10 cellular contexts compared by ENCODE assay signal in genomic region chr10:109895095-109895818, GRCh38. TPM values are rescaled to one million over a fixed set of nuclear protein-coding genes. Genes with fewer than 3 reads are reported as not detected.
A peak's percentile ranks its signal among the peaks of the same experiment; 100 is the strongest.
DNase-seq lines count a peak whose midpoint lies in the region; ATAC-seq, FAIRE-seq and TF ChIP-seq lines count a peak whose summit lies in the region.
"Had no signal": no experiment of that assay in that cellular context is flagged by ENCODE, and none has a peak within 500 bp of the region (broad histone marks: within the 10 kb centered on the region; RNA-seq: fewer than 3 reads in every experiment).

No MANE protein-coding gene starts in this region.

- no peak overlapping the region for H3K4me3 Mint-ChIP-seq in activated T-helper 17 cell treated with anti-CD3 and anti-CD28 coated beads, Interleukin-2, amount 50 U/mL, for 72 hours

- H3K27me3 Mint-ChIP-seq in activated T-helper 17 cell treated with anti-CD3 and anti-CD28 coated beads, Interleukin-2, amount 50 U/mL, for 72 hours: no peaks in the 10 kb centered on the region

- CTCF ChIA-PET in mammary epithelial cell (lab: Charles Lee; ENCODE audit: low non-redundant PET): no interaction called here

- H3K27me3 ChIP-seq in mammary epithelial cell (ENCODE audit: insufficient read depth, low read length) (no peaks in the 10 kb centered on the region), skeletal muscle tissue (ENCODE audit: control insufficient read depth in 3 of 3, insufficient read depth in 3 of 3, low read length in 3 of 3) (no peaks in the 10 kb centered on the region)

- H3K4me1 ChIP-seq in mammary epithelial cell (ENCODE audit: insufficient read depth, low read length): peaks cover 70% of the 10 kb centered on the region
- H3K4me1 ChIP-seq in skeletal muscle tissue (ENCODE audit: control insufficient read depth in 3 of 3, insufficient read depth in 3 of 3, low read length in 3 of 3): peaks cover 43 to 66% (median 56%) of the 10 kb centered on the region in 3 donors

- in situ Hi-C loops in mammary epithelial cell (cut with MboI; ENCODE audit: low sequenced_read_pairs in 2 of 2): loop anchor here (25.0 kb wide), 1 partner anchor 367 kb away; no protein-coding TSS in a partner anchor

- no peak for TF ChIP-seq POLR2A in GM12891 (IDR thresholded peaks at IDR 0.05; ENCODE audit: low read depth, low read length)

- no peak for TF ChIP-seq CTCF in mammary epithelial cell (conservative IDR thresholded peaks at IDR 0.05 in 1 of 2, IDR thresholded peaks at IDR 0.05 in 1 of 2; ENCODE audit: extremely low read depth in 1 of 2, insufficient read depth in 1 of 2, low read depth in 1 of 2, low read length in 2 of 2)

- H3K27ac ChIP-seq in mammary epithelial cell (ENCODE audit: insufficient read depth, low read depth, low read length): peak overlapping the region; percentile 29
- peak overlapping the region; percentile 39 for H3K27ac ChIP-seq in skeletal muscle tissue (ENCODE audit: low read depth, low read length)

- WGBS in mammary epithelial cell (ENCODE audit: low coverage, missing lambda C conversion rate): 84% methylated on average over 6 of the region's 7 CpGs

- no peak overlapping the region for H3K4me3 ChIP-seq in mammary epithelial cell (replicated peaks in 1 of 3; ENCODE audit: insufficient read depth in 1 of 3, low read depth in 2 of 3, low read length in 3 of 3)
- no peak overlapping the region for H3K4me3 ChIP-seq in skeletal muscle tissue (ENCODE audit: low read length in 3 of 3)

- no peaks in the 10 kb centered on the region for H3K9me3 ChIP-seq in mammary epithelial cell (replicated peaks; ENCODE audit: insufficient read depth, low read length)
- no peaks in the 10 kb centered on the region for H3K9me3 ChIP-seq in skeletal muscle tissue (ENCODE audit: control insufficient read depth in 3 of 3, low read length in 3 of 3)

- no peaks in the 10 kb centered on the region for H4K20me1 ChIP-seq in mammary epithelial cell (ENCODE audit: insufficient read depth, low read length)

- dilution Hi-C loops in mammary epithelial cell (cut with HindIII; ENCODE audit: low sequenced_read_pairs): loop anchor here (5.0 kb wide), 1 partner anchor 37 kb away; no protein-coding TSS in a partner anchor

- H3K9me3 Mint-ChIP-seq in activated T-helper 17 cell treated with anti-CD3 and anti-CD28 coated beads, Interleukin-2, amount 50 U/mL, for 72 hours: no peaks in the 10 kb centered on the region

- FAIRE-seq in GM12891 (lab: Jason Lieb, UNC): peak; percentile 41

- peaks cover 4% of the 10 kb centered on the region for H3K36me3 ChIP-seq in mammary epithelial cell (ENCODE audit: insufficient read depth, low read length)
- H3K36me3 ChIP-seq in skeletal muscle tissue (ENCODE audit: control insufficient read depth in 3 of 3, insufficient read depth in 3 of 3, low read length in 3 of 3): peaks cover 8 to 9% (median 8%) of the 10 kb centered on the region in 3 donors

- H3K36me3 Mint-ChIP-seq in activated T-helper 17 cell treated with anti-CD3 and anti-CD28 coated beads, Interleukin-2, amount 50 U/mL, for 72 hours (ENCODE audit: low read depth): peaks cover 83% of the 10 kb centered on the region

- H3K79me2 ChIP-seq in mammary epithelial cell (ENCODE audit: insufficient read depth, low read length): peaks cover 58% of the 10 kb centered on the region

- TSS peak; percentile 95 for BruUV-seq in mammary epithelial cell (replicated peaks; lab: Mats Ljungman, UMichigan)

- no peak overlapping the region for H3K9ac ChIP-seq in mammary epithelial cell (ENCODE audit: insufficient read depth, low read length)
- H3K9ac ChIP-seq in skeletal muscle tissue (ENCODE audit: low read depth in 1 of 3, low read length in 3 of 3): no peak overlapping the region

- peaks cover 50% of the 10 kb centered on the region for H3K4me1 Mint-ChIP-seq in activated T-helper 17 cell treated with anti-CD3 and anti-CD28 coated beads, Interleukin-2, amount 50 U/mL, for 72 hours

- H3K27ac Mint-ChIP-seq in activated T-helper 17 cell treated with anti-CD3 and anti-CD28 coated beads, Interleukin-2, amount 50 U/mL, for 72 hours: no peak overlapping the region

- ATAC-seq in GM18873 (IDR thresholded peaks at IDR 0.05; ENCODE audit: low FRiP score, unreplicated experiment): no peak
- no peak for ATAC-seq in activated T-helper 17 cell treated with anti-CD3 and anti-CD28 coated beads, Interleukin-2, amount 50 U/mL, for 72 hours (replicated peaks)

- H3K4me2 ChIP-seq in mammary epithelial cell (ENCODE audit: insufficient read depth, low read depth, low read length): peak overlapping the region; percentile 66

- DNase-seq in GM12891 (ENCODE audit: insufficient read length, low spot score) (no peak), mammary epithelial cell (no peak), islet precursor cell (peak; percentile 90), AML-193 (lab: John Stamatoyannopoulos, UW) (no peak), cerebellar cortex (ENCODE audit: low spot score) (no peak)
- DNase-seq: activated naive CD4-positive, alpha-beta T cell treated with anti-CD3 and anti-CD28 coated beads, Interleukin-2, amount 50 U/mL, for 16 hours; GDM1 had no signal

- no peak overlapping the region for H2AFZ ChIP-seq in mammary epithelial cell (ENCODE audit: low read depth, low read length)

- intact Hi-C loops in mammary epithelial cell (cut with micrococcal nuclease): no loop called here

TF ChIP-seq in GM12891, 5 proteins besides CTCF, POLR2A, EP300 and RAD21:
- TF ChIP-seq PAX5 (IDR thresholded peaks at IDR 0.05; ENCODE audit: insufficient read depth, low read length, severe bottlenecking): no peak
- no peak for TF ChIP-seq TAF1 (IDR thresholded peaks at IDR 0.05; ENCODE audit: low read depth, low read length)
- TF ChIP-seq SPI1 (IDR thresholded peaks at IDR 0.05; ENCODE audit: low read depth, low read length): no peak
- no peak for TF ChIP-seq POLR2AphosphoS5 (IDR thresholded peaks at IDR 0.05; ENCODE audit: low read depth, low read length)
- no peak for TF ChIP-seq POU2F2 (IDR thresholded peaks at IDR 0.05; ENCODE audit: low read depth, low read length)
TF ChIP-seq in GM12891: peak in this region for 0.

RNA-seq across cellular contexts. Expression of gene XPNPEP1, which starts 28.1 kb away (rescaled TPM):
- 40.8 TPM for polyA plus RNA-seq in GM12891 (2012; ENCODE audit: low read depth, missing spikeins)
- total RNA-seq in mammary epithelial cell: 100 to 1,000 TPM in 1 of 2 donors, 10 to 100 TPM in 1; 68.6 to 127 TPM
- 152 TPM for polyA plus RNA-seq in mammary epithelial cell
- 213 TPM for polyA minus RNA-seq in mammary epithelial cell
- total RNA-seq in skeletal muscle tissue: 89.2 TPM
- 100 to 1,000 TPM in 1 of 2 donors, 10 to 100 TPM in 1; 97.5 to 108 TPM for total RNA-seq in activated T-helper 17 cell treated with anti-CD3 and anti-CD28 coated beads, Interleukin-2, amount 50 U/mL, for 72 hours
